25 cellular contexts compared by ENCODE assay signal in genomic region chr1:192435704-192436103, GRCh38.
"Had no signal": no experiment of that assay in that cellular context is flagged by ENCODE, and none has a peak within 500 bp of the region (broad histone marks: within the 10 kb centered on the region; RNA-seq: fewer than 3 reads in every experiment).

No MANE protein-coding gene starts in this region.

- H3K4me1 Mint-ChIP-seq: memory B cell; naive B cell; nephron; stimulated activated memory B cell treated with anti-CD40 and anti-IgM and Interleukin-4, amounts not matched to agents 10 μg/mL and 1 μg/mL and 100 μg/mL, for 72 hours had no signal

- H3K27ac Mint-ChIP-seq: dendritic cell treated with granulocyte-macrophage colony-stimulating factor and Interleukin-4, amounts not matched to agents 40 ng/mL and 50 ng/mL, for 4 days; effector memory CD8-positive, alpha-beta T cell; memory B cell; nephron; stimulated activated memory B cell treated with anti-CD40 and anti-IgM and Interleukin-4, amounts not matched to agents 10 μg/mL and 1 μg/mL and 100 μg/mL, for 72 hours; stimulated activated naive CD8-positive, alpha-beta T cell treated with anti-CD3 and anti-CD28 coated beads, Interleukin-15, Interleukin-2, amounts not matched to agents 100 ng/mL and 50 ng/mL, for 24 hours had no signal

- H3K4me3 ChIP-seq: esophagus squamous epithelium, gastroesophageal sphincter, left ventricle myocardium inferior, lower lobe of right lung, psoas muscle, spleen, tibial artery, upper lobe of left lung, uterus had no signal

- ATAC-seq: effector memory CD8-positive, alpha-beta T cell; gastroesophageal sphincter; lower lobe of right lung; psoas muscle; sciatic nerve; stimulated activated memory B cell treated with anti-CD40 and anti-IgM and Interleukin-4, amounts not matched to agents 10 μg/mL and 1 μg/mL and 100 μg/mL, for 72 hours had no signal

- H3K27me3 ChIP-seq: esophagus squamous epithelium, gastroesophageal sphincter, neutrophil, tibial artery, upper lobe of left lung, uterus had no signal

- H3K27me3 Mint-ChIP-seq: dendritic cell treated with granulocyte-macrophage colony-stimulating factor and Interleukin-4, amounts not matched to agents 40 ng/mL and 50 ng/mL, for 4 days had no signal

- DNase-seq: effector memory CD8-positive, alpha-beta T cell; esophagus squamous epithelium; foreskin fibroblast; kidney; left cardiac atrium; left ventricle myocardium inferior; lower lobe of right lung; naive B cell; psoas muscle; retina; spleen; stimulated activated CD4-positive, alpha-beta T cell treated with anti-CD3 and anti-CD28 coated beads, Interleukin-15, amount 100 ng/mL, for 24 hours; stimulated activated CD4-positive, alpha-beta T cell treated with anti-CD3 and anti-CD28 coated beads, Interleukin-1b, Interleukin-23, amount 100 ng/mL, for 48 hours; stimulated activated CD4-positive, alpha-beta T cell treated with anti-CD3 and anti-CD28 coated beads, Interleukin-4, amount 100 ng/mL, for 24 hours; tibial artery; upper lobe of left lung; uterus had no signal

- H3K4me1 ChIP-seq: esophagus squamous epithelium, gastroesophageal sphincter, left ventricle myocardium inferior, lower lobe of right lung, psoas muscle, spleen, tibial artery, upper lobe of left lung, uterus had no signal

- H3K9me3 Mint-ChIP-seq: effector memory CD8-positive, alpha-beta T cell; stimulated activated naive CD8-positive, alpha-beta T cell treated with anti-CD3 and anti-CD28 coated beads, Interleukin-15, Interleukin-2, amounts not matched to agents 100 ng/mL and 50 ng/mL, for 24 hours had no signal

- H3K4me3 Mint-ChIP-seq: dendritic cell treated with granulocyte-macrophage colony-stimulating factor and Interleukin-4, amounts not matched to agents 40 ng/mL and 50 ng/mL, for 4 days; effector memory CD8-positive, alpha-beta T cell; memory B cell; naive B cell; nephron; stimulated activated memory B cell treated with anti-CD40 and anti-IgM and Interleukin-4, amounts not matched to agents 10 μg/mL and 1 μg/mL and 100 μg/mL, for 72 hours; stimulated activated naive CD8-positive, alpha-beta T cell treated with anti-CD3 and anti-CD28 coated beads, Interleukin-15, Interleukin-2, amounts not matched to agents 100 ng/mL and 50 ng/mL, for 24 hours had no signal

- H3K36me3 ChIP-seq: esophagus squamous epithelium, gastroesophageal sphincter, left ventricle myocardium inferior, lower lobe of right lung, neutrophil, spleen, tibial artery, upper lobe of left lung, uterus had no signal

- H3K27ac ChIP-seq: esophagus squamous epithelium, gastroesophageal sphincter, left ventricle myocardium inferior, lower lobe of right lung, neutrophil, psoas muscle, spleen, tibial artery, upper lobe of left lung, uterus had no signal

- H3K9me3 ChIP-seq: esophagus squamous epithelium, gastroesophageal sphincter, lower lobe of right lung, neutrophil, uterus had no signal

- H3K36me3 Mint-ChIP-seq: stimulated activated memory B cell treated with anti-CD40 and anti-IgM and Interleukin-4, amounts not matched to agents 10 μg/mL and 1 μg/mL and 100 μg/mL, for 72 hours had no signal
